In the genomic region with DNA sequence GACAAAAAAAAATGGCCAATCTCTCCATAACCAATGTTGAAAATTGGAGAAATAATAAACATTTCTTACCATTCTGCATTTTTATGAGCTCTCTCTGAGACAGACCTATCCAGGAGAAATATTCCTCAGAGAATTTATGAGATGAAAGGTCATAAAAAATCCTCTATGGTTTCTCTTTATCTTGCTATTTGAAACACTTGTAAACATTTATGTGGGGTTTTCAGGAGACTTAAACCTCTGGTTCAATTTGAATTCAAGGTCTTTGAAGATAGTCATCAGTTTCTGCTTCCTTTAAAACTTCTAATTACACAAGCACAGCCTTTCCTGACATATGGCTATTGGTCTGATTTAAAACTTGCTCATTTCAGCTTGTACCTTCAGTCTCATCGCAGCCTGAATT, we compare ENCODE assay signal across 22 cellular contexts.
"Had no signal": no experiment of that assay in that cellular context is flagged by ENCODE, and none has a peak within 500 bp of the region (broad histone marks: within the 10 kb centered on the region; RNA-seq: fewer than 3 reads in every experiment).

No MANE protein-coding gene starts in this region.

- DNase-seq: IMR-90, Karpas-422, KG1, NCI-H1092 treated with DMSO at 0.1 percent for 48 hours, NCI-H1436, NCI-H187, NCI-H2029, NCI-H2081 treated with DMSO at 0.1 percent for 48 hours, NCI-H2171, NCI-H226, NCI-H446, NCI-H510A, NCI-H524 treated with DMSO at 0.1 percent for 48 hours, NCI-H69, NCI-H774, Right ventricle myocardium superior, RPMI8226, SIG-M5, T-helper 1 cell had no signal

- H3K9me3 ChIP-seq: SJSA1 had no signal

- H3K4me1 ChIP-seq: SJSA1 had no signal

- H3K27ac ChIP-seq: SJSA1, SK-N-MC had no signal

- H3K36me3 ChIP-seq: SJSA1 had no signal

- ATAC-seq: HepG2 had no signal

- H3K4me3 ChIP-seq: SJSA1, SK-N-MC had no signal

- H3K27me3 ChIP-seq: SJSA1 had no signal
